8 cellular contexts compared by ENCODE assay signal in the genomic region with DNA sequence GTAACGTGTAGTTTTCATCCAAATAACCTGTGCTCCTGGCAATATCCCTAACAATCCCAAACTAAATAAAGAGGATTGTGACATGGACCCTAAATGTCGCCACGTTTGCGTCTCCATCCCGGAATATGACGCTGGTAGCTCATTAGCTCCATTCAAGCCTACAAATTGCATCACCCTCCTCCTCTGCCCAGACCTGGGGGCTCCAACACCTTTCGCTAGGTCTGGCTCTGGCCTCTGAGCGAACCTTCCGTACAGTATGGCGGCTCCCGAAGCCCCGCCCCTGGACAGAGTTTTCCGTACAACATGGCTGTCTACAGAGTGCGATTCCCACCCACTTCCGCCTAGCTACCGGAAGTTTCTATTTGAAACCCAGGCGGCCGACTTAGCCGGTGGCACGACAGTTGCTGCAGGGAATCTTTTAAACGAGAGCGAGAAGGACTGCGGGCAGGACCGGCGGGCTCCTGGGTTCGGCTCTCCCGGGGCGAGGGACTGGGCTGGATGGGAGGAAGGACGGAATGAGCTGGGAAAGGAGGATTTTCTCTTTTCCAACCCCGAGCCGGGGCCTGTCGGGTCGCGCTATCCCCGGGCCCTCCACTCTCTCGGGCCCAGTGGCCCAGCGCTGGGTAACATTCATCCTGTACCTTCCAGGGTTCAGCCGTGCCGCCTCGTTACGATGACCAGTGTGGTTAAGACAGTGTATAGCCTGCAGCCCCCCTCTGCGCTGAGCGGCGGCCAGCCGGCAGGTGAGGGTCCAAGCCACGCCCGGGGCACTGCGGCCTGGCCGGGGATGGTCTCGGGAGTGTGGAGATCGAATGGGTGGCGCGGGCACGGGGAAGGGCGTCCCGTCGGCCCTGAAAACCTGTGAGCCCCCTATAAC. TPM values are rescaled to one million over a fixed set of nuclear protein-coding genes. Genes with fewer than 3 reads are reported as not detected.
DNase-seq lines count a peak whose midpoint lies in the region; ATAC-seq and TF ChIP-seq lines count a peak whose summit lies in the region.

Gene KNSTRN (plus strand): TSS at position 142 of the 877 bp plus-strand sequence. CDS start 115 bp downstream, at position 257.

- TF ChIP-seq CTCF in BE2C (IDR thresholded peaks at IDR 0.05; ENCODE audit: low read depth, low read length): no peak
- TF ChIP-seq CTCF in colonic mucosa (IDR thresholded peaks at IDR 0.05): no peak

- no peaks in the 10 kb centered on the region for H3K9me3 Mint-ChIP-seq in activated CD4-positive, alpha-beta T cell treated with anti-CD3 and anti-CD28 coated beads for 36 hours (ENCODE audit: low read depth)

- H3K4me3 ChIP-seq in BE2C (ENCODE audit: low read depth, low read length) (peak within 1 kb of the TSS; percentile 79), colonic mucosa (peak within 1 kb of the TSS; percentile 94)

- CTCF ChIA-PET in activated CD4-positive, alpha-beta T cell treated with anti-CD3 and anti-CD28 coated beads for 36 hours (lab: Charles Lee): interaction anchor here (0.5 to 2.5 kb wide), 19 partner anchors 8 to 467 kb away, joined by 3 to 18 read pairs (median 4); partner anchors contain the start of genes INAFM2 and PLCB2

- H3K4me1 ChIP-seq in BE2C: peaks cover 4% of the 10 kb centered on the region; the same call in 1 of the 2 replicates
- peaks cover 8% of the 10 kb centered on the region for H3K4me1 ChIP-seq in colonic mucosa

- H3K27ac Mint-ChIP-seq in activated CD4-positive, alpha-beta T cell treated with anti-CD3 and anti-CD28 coated beads for 36 hours: peak within 1 kb of the TSS; percentile 78

- H3K27ac ChIP-seq in colonic mucosa: no peak within 1 kb of the TSS

- DNase-seq in BE2C (peak; percentile 94), GM19240 (ENCODE audit: insufficient read length, low spot score) (peak; percentile 88), NCI-H524 treated with DMSO at 0.1 percent for 48 hours (lab: John Stamatoyannopoulos, UW) (peak; percentile 88), colonic mucosa (peak; percentile 95), kidney tubule cell (ENCODE audit: low spot score) (peak; percentile 93)
- peak; percentile 97 for DNase-seq in activated CD4-positive, alpha-beta T cell treated with anti-CD3 and anti-CD28 coated beads for 36 hours
- DNase-seq in stimulated activated CD4-positive, alpha-beta T cell treated with anti-CD3 and anti-CD28 coated beads, Interleukin-1b, Interleukin-23, amount 100 ng/mL, for 24 hours (ENCODE audit: low read depth in 4 of 4, low spot score in 1 of 4): peak; percentile 80 to 92 (median 88)

- peaks cover 36% of the 10 kb centered on the region for H3K36me3 Mint-ChIP-seq in activated CD4-positive, alpha-beta T cell treated with anti-CD3 and anti-CD28 coated beads for 36 hours (ENCODE audit: low read depth)

- peaks cover 22% of the 10 kb centered on the region for H3K4me1 Mint-ChIP-seq in activated CD4-positive, alpha-beta T cell treated with anti-CD3 and anti-CD28 coated beads for 36 hours

- POLR2A ChIA-PET in activated CD4-positive, alpha-beta T cell treated with anti-CD3 and anti-CD28 coated beads for 36 hours (lab: Charles Lee): interaction anchor here (0.6 to 1.0 kb wide), 5 partner anchors 12 to 440 kb away, joined by 3 to 7 read pairs (median 3); no protein-coding TSS in a partner anchor

- ATAC-seq in HG03457 (IDR thresholded peaks at IDR 0.05; ENCODE audit: unreplicated experiment): peak; percentile 64
- peak; percentile 100 for ATAC-seq in activated CD4-positive, alpha-beta T cell treated with anti-CD3 and anti-CD28 coated beads for 36 hours

- no peaks in the 10 kb centered on the region for H3K27me3 Mint-ChIP-seq in activated CD4-positive, alpha-beta T cell treated with anti-CD3 and anti-CD28 coated beads for 36 hours

- no peaks in the 10 kb centered on the region for H3K27me3 ChIP-seq in BE2C
- no peaks in the 10 kb centered on the region for H3K27me3 ChIP-seq in colonic mucosa

- H3K36me3 ChIP-seq in BE2C (peaks cover 28% of the 10 kb centered on the region), colonic mucosa (no peaks in the 10 kb centered on the region)

- intact Hi-C loops in activated CD4-positive, alpha-beta T cell treated with anti-CD3 and anti-CD28 coated beads for 36 hours (cut with DNase I, micrococcal nuclease): loop anchor here (1.0 to 5.0 kb wide), 10 partner anchors 15 to 1019 kb away; partner anchors contain the start of genes BAHD1 (in 1 of the 2), BUB1B (in 1 of the 2), DISP2 (in 1 of the 2) and DNAJC17 (in 1 of the 2)
- intact Hi-C loops in colonic mucosa (cut with DNase I): no loop called here

- no peaks in the 10 kb centered on the region for H3K9me3 ChIP-seq in BE2C
- no peaks in the 10 kb centered on the region for H3K9me3 ChIP-seq in colonic mucosa

- H3K9ac ChIP-seq in colonic mucosa (ENCODE audit: low read depth in 2 of 2, low read length in 2 of 2): peak within 1 kb of the TSS; percentile 67 to 78

- peak within 1 kb of the TSS; percentile 93 for H3K4me3 Mint-ChIP-seq in activated CD4-positive, alpha-beta T cell treated with anti-CD3 and anti-CD28 coated beads for 36 hours

RNA-seq across cellular contexts. Expression of gene KNSTRN, which starts in this region (rescaled TPM):
- polyA plus RNA-seq in BE2C (2012; ENCODE audit: insufficient read depth, insufficient read length, low read depth): 10.4 TPM
- total RNA-seq in activated CD4-positive, alpha-beta T cell treated with anti-CD3 and anti-CD28 coated beads for 36 hours: 10 to 100 TPM; 56.2 to 58.8 TPM
- total RNA-seq in colonic mucosa: 10 to 100 TPM; 12.2 to 51.2 TPM
